Comparison of ENCODE assay signal across 8 cellular contexts in the genomic region with DNA sequence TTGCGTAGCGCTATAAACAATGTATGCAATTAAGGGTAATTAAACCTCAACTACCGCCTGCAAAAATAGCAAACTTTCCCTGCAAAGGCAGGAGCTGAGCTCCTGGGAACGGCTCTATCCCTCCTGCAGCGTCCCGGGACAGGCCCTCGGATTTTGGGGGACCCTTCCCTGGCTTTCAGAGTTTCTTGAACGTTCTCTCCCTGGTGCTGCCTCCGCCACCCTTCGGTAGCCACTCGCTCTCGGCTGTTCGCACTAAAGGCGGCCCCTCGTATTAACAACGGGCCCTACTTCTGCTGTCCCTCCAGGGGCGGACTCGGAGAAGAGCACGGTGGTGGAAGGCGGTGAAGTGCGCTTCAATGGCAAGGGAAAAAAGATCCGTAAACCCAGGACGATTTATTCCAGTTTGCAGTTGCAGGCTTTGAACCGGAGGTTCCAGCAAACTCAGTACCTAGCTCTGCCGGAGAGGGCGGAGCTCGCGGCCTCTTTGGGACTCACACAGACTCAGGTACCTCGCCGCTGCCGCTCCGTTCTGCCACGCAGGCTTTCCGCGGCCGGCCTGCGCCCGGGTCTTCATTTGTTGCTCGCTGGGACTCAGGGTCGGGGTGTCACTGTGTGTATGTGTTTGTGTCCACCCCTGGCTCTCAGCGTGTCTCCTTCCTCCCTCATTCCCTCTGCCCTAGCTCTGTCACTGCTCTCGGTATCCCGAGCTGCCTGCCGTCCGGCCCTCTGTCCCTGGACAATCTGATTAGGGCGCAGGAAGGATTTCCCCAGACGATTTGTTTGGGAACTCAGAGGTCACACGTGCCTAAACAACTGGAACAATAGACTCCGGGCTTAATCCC. TPM values are rescaled to one million over a fixed set of nuclear protein-coding genes. Genes with fewer than 3 reads are reported as not detected.
DNase-seq lines count a peak whose midpoint lies in the region; ATAC-seq, FAIRE-seq and TF ChIP-seq lines count a peak whose summit lies in the region.

No MANE protein-coding gene starts in this region.

- no peak for TF ChIP-seq EP300 in A549 (IDR thresholded peaks at IDR 0.05)

- no peak for TF ChIP-seq CTCF in A549 (IDR thresholded peaks at IDR 0.05)
- no peak for TF ChIP-seq CTCF in natural killer cell (IDR thresholded peaks at IDR 0.05)

- FAIRE-seq in A549 (lab: Jason Lieb, UNC), result no peak
- FAIRE-seq in GM12892 (lab: Jason Lieb, UNC), result peak; percentile 21

- H3K27me3 Mint-ChIP-seq in natural killer cell (ENCODE audit: low read depth in 2 of 2), result peaks cover 78 to 95% of the 10 kb centered on the region in 2 donors

- H3K4me3 ChIP-seq in A549 (peak overlapping the region; percentile 79; the same call in 1 of the 3 replicates), SJCRH30 (peak overlapping the region; percentile 73)

- CTCF ChIA-PET in A549 (lab: Yijun Ruan, JAX), result interaction anchor here (0.7 to 2.0 kb wide), 5 partner anchors 8 to 20 kb away, joined by 3 to 9 read pairs (median 4); a partner anchor contains a TSS

- H3K9me3 ChIP-seq in A549 (no peaks in the 10 kb centered on the region), SJCRH30 (replicated peaks) (no peaks in the 10 kb centered on the region)

- peak overlapping the region; percentile 88 for H3K4me3 Mint-ChIP-seq in natural killer cell

- no peak for TF ChIP-seq RAD21 in A549 (conservative IDR thresholded peaks at IDR 0.05 in 1 of 2, IDR thresholded peaks at IDR 0.05 in 1 of 2)

- H3K9me3 Mint-ChIP-seq in natural killer cell, result no peaks in the 10 kb centered on the region

- H3K4me1 Mint-ChIP-seq in natural killer cell, result peaks cover 53 to 65% of the 10 kb centered on the region in 2 donors

- intact Hi-C loops in natural killer cell (cut with micrococcal nuclease), result loop anchor here (2.0 kb wide), 1 partner anchor 16 kb away; a partner anchor contains a TSS

- no peak for DNase-seq in A549 (ENCODE audit: low read depth in 1 of 2, low spot score in 1 of 2)
- no peak for DNase-seq in GM12892 (ENCODE audit: insufficient read length)
- DNase-seq in SJCRH30, result peak; percentile 34 to 57
- peak; percentile 67 for DNase-seq in cerebellar cortex (ENCODE audit: low spot score)
- DNase-seq in natural killer cell, result no peak
- no peak for DNase-seq in SIG-M5 (lab: John Stamatoyannopoulos, UW)

- H3K4me1 ChIP-seq in A549 (no peaks in the 10 kb centered on the region), SJCRH30 (no peaks in the 10 kb centered on the region)

- H3K27ac ChIP-seq in A549, result no peak overlapping the region; a peak in 1 of 6 replicates
- peak overlapping the region; percentile 83 for H3K27ac ChIP-seq in SJCRH30

- no peaks in the 10 kb centered on the region for H3K27me3 ChIP-seq in SJCRH30

- peak overlapping the region; percentile 71 to 83 for H3K27ac Mint-ChIP-seq in natural killer cell

- POLR2A ChIA-PET in A549 (lab: Yijun Ruan, JAX), result interaction anchor here (1.5 to 2.0 kb wide), 2 partner anchors 9 to 164 kb away, joined by 10 to 23 read pairs; a partner anchor contains a TSS

- H3K36me3 ChIP-seq in SJCRH30, result 0 out of 2 replicates have a peak, but pooled peaks cover 4% of the 10 kb centered on the region

- peak overlapping the region; percentile 89 for H3K4me2 ChIP-seq in A549

- ATAC-seq in A549 (no peak), natural killer cell (peak in 2 of 3 donors; percentile 41 to 52), GM19455 (IDR thresholded peaks at IDR 0.05; ENCODE audit: unreplicated experiment) (no peak), GM21423 (IDR thresholded peaks at IDR 0.05; ENCODE audit: unreplicated experiment) (no peak)

- no peaks in the 10 kb centered on the region for H3K36me3 Mint-ChIP-seq in natural killer cell

- 93% methylated on average over 49 of the region's 49 CpGs for WGBS in A549 (ENCODE audit: missing lambda C conversion rate)

- TF ChIP-seq POLR2A in A549 (IDR thresholded peaks at IDR 0.05; ENCODE audit: low read length) (no peak), GM12892 (IDR thresholded peaks at IDR 0.05; ENCODE audit: low read depth, low read length) (no peak)

TF ChIP-seq in A549, 52 proteins besides CTCF, POLR2A, EP300 and RAD21:
- TF ChIP-seq MAZ (IDR thresholded peaks at IDR 0.05; ENCODE audit: borderline replicate concordance, low read depth, low read length), result no peak
- TF ChIP-seq ZSCAN20 (CRISPR knock-in tag; IDR thresholded peaks at IDR 0.05), result no peak
- TF ChIP-seq TFCP2L1 (CRISPR knock-in tag; IDR thresholded peaks at IDR 0.05), result no peak
- no peak for TF ChIP-seq POLR2AphosphoS2 (conservative IDR thresholded peaks at IDR 0.05; ENCODE audit: low read length)
- no peak for TF ChIP-seq NR3C1 (IDR thresholded peaks at IDR 0.05)
- no peak for TF ChIP-seq RNF2 (IDR thresholded peaks at IDR 0.05; ENCODE audit: borderline replicate concordance, low read depth)
- TF ChIP-seq, protein P1, sequence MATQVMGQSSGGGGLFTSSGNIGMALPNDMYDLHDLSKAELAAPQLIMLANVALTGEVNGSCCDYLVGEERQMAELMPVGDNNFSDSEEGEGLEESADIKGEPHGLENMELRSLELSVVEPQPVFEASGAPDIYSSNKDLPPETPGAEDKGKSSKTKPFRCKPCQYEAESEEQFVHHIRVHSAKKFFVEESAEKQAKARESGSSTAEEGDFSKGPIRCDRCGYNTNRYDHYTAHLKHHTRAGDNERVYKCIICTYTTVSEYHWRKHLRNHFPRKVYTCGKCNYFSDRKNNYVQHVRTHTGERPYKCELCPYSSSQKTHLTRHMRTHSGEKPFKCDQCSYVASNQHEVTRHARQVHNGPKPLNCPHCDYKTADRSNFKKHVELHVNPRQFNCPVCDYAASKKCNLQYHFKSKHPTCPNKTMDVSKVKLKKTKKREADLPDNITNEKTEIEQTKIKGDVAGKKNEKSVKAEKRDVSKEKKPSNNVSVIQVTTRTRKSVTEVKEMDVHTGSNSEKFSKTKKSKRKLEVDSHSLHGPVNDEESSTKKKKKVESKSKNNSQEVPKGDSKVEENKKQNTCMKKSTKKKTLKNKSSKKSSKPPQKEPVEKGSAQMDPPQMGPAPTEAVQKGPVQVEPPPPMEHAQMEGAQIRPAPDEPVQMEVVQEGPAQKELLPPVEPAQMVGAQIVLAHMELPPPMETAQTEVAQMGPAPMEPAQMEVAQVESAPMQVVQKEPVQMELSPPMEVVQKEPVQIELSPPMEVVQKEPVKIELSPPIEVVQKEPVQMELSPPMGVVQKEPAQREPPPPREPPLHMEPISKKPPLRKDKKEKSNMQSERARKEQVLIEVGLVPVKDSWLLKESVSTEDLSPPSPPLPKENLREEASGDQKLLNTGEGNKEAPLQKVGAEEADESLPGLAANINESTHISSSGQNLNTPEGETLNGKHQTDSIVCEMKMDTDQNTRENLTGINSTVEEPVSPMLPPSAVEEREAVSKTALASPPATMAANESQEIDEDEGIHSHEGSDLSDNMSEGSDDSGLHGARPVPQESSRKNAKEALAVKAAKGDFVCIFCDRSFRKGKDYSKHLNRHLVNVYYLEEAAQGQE (IDR thresholded peaks at IDR 0.05), result no peak
- no peak for TF ChIP-seq BHLHE40 (IDR thresholded peaks at IDR 0.05; ENCODE audit: low read depth, low read length)
- no peak for TF ChIP-seq HEYL (CRISPR knock-in tag; IDR thresholded peaks at IDR 0.05)
- no peak for TF ChIP-seq RFX5 (IDR thresholded peaks at IDR 0.05)
- TF ChIP-seq HDAC2 (IDR thresholded peaks at IDR 0.05), result no peak
- TF ChIP-seq, protein P2, sequence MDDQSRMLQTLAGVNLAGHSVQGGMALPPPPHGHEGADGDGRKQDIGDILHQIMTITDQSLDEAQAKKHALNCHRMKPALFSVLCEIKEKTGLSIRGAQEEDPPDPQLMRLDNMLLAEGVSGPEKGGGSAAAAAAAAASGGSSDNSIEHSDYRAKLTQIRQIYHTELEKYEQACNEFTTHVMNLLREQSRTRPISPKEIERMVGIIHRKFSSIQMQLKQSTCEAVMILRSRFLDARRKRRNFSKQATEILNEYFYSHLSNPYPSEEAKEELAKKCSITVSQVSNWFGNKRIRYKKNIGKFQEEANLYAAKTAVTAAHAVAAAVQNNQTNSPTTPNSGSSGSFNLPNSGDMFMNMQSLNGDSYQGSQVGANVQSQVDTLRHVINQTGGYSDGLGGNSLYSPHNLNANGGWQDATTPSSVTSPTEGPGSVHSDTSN (IDR thresholded peaks at IDR 0.05), result no peak
- no peak for TF ChIP-seq FOSB (CRISPR knock-in tag; IDR thresholded peaks at IDR 0.05)
- no peak for TF ChIP-seq CBX2 (IDR thresholded peaks at IDR 0.05; ENCODE audit: borderline replicate concordance, low read depth)
- TF ChIP-seq FOSL2 (IDR thresholded peaks at IDR 0.05), result no peak
- TF ChIP-seq FOSL2 (CRISPR knock-in tag; IDR thresholded peaks at IDR 0.05), result no peak
TF ChIP-seq in A549: peak in this region for 0.

RNA-seq across cellular contexts. Expression of a gene that starts 1.3 kb away (rescaled TPM):
- 0.53 and 1.1 TPM in 2 replicates for polyA plus RNA-seq in A549 (2011; rRNA removed)
- 3.2 and 4.7 TPM in 2 replicates for polyA plus RNA-seq in A549 (2012; cell fraction: cytosol; rRNA removed)
- polyA plus RNA-seq in A549 (2012; cell fraction: nucleus; rRNA removed), result 7.7 and 10.3 TPM in 2 replicates
- 2.4 to 2.9 TPM (median 2.5 TPM) in 3 replicates for polyA plus RNA-seq in A549 (2017; fragmentation: RNase III; extraction: RNeasy Plus Mini Kit Qiagen cat#74134 plus additional on column Dnase treatment)
- 0.24 and 1.2 TPM in 2 replicates for polyA minus RNA-seq in A549 (2011; rRNA and poly(A)+ RNA removed)
- polyA plus RNA-seq in GM12892 (2012; ENCODE audit: missing spikeins), result 0.28 TPM
- total RNA-seq in SJCRH30 (2014; rRNA removed; shearing (Covaris generic)), result 13.5 and 14.9 TPM in 2 replicates
- total RNA-seq in natural killer cell, result not detected

RNA-seq across cellular contexts. Expression of a gene that starts 16.1 kb away (rescaled TPM):
- 0.04 TPM in 2 replicates for polyA plus RNA-seq in A549 (2011; rRNA removed)
- polyA plus RNA-seq in A549 (2012; cell fraction: cytosol; rRNA removed), result 0.22 and 0.41 TPM in 2 replicates
- polyA plus RNA-seq in A549 (2012; cell fraction: nucleus; rRNA removed), result 0.44 and 0.60 TPM in 2 replicates
- polyA plus RNA-seq in A549 (2017; fragmentation: RNase III; extraction: RNeasy Plus Mini Kit Qiagen cat#74134 plus additional on column Dnase treatment), result 0.17 to 0.25 TPM (median 0.19 TPM) in 3 replicates
- not detected in 2 replicates for polyA minus RNA-seq in A549 (2011; rRNA and poly(A)+ RNA removed)
- polyA plus RNA-seq in GM12892 (2012; ENCODE audit: missing spikeins), result 0.17 TPM
- total RNA-seq in SJCRH30 (2014; rRNA removed; shearing (Covaris generic)), result 0.76 and 0.89 TPM in 2 replicates
- total RNA-seq in natural killer cell, result under 1 TPM; 0.55 to 0.84 (median 0.78) TPM

Comparison
In these comparisons a context has a peak if more than half of its experiments do, and no peak if none do; other contexts are left out.
1. ATAC-seq: peak in natural killer cell (2 of 3); none in A549 (0 of 2), GM19455 (single experiment) and GM21423 (single experiment).
2. DNase-seq: peak in SJCRH30 (2 of 2) and cerebellar cortex (single experiment); none in A549 (0 of 2), GM12892 (single experiment), natural killer cell (single experiment) and SIG-M5 (single experiment).
3. RNA of a gene that starts 1.3 kb away (total RNA-seq): 13.5 to 14.9 TPM in SJCRH30; not detected in natural killer cell; every median in the first group is over 10 times any median in the second.